1 cellular context compared by ENCODE assay signal in the genomic region with DNA sequence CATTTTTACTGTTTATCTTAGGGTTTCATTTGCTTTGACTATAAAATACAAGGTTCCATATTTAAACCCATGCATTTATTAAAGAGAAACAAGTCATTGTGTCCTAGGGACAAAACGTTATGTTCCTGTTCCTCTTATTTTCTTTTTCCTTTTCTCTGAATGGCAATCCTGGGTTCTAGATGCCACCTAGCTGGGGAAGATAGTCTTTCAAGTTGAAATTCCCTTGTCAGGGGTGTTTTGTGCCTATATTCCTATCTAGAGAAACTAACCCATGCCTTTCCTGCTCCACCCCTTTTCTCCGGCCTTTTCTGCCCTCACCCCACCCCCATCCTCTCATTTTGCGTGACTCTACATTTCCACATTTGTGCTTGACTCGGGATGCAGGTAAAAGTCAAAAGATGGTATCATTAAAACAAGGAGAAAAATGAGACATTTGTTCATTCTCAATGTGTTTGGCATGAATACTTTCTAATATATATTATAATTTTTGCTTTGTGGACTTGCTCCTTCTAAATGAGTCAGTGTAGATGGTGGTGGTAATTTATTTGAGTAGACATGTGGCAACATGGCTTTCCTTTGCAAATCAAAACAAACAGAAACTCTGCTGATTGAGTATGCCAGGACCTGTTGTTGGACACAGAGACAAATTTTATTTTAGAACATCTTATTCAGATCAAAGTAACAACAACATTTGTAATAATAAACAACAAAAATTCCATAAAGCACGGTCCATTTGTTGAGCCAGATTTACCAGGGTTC.
TF ChIP-seq lines count a peak whose summit lies in the region.

No MANE protein-coding gene starts in this region.

TF ChIP-seq in GM23338, 12 proteins besides CTCF, POLR2A, EP300 and RAD21 (continued from another document):
- TF ChIP-seq, protein P1, sequence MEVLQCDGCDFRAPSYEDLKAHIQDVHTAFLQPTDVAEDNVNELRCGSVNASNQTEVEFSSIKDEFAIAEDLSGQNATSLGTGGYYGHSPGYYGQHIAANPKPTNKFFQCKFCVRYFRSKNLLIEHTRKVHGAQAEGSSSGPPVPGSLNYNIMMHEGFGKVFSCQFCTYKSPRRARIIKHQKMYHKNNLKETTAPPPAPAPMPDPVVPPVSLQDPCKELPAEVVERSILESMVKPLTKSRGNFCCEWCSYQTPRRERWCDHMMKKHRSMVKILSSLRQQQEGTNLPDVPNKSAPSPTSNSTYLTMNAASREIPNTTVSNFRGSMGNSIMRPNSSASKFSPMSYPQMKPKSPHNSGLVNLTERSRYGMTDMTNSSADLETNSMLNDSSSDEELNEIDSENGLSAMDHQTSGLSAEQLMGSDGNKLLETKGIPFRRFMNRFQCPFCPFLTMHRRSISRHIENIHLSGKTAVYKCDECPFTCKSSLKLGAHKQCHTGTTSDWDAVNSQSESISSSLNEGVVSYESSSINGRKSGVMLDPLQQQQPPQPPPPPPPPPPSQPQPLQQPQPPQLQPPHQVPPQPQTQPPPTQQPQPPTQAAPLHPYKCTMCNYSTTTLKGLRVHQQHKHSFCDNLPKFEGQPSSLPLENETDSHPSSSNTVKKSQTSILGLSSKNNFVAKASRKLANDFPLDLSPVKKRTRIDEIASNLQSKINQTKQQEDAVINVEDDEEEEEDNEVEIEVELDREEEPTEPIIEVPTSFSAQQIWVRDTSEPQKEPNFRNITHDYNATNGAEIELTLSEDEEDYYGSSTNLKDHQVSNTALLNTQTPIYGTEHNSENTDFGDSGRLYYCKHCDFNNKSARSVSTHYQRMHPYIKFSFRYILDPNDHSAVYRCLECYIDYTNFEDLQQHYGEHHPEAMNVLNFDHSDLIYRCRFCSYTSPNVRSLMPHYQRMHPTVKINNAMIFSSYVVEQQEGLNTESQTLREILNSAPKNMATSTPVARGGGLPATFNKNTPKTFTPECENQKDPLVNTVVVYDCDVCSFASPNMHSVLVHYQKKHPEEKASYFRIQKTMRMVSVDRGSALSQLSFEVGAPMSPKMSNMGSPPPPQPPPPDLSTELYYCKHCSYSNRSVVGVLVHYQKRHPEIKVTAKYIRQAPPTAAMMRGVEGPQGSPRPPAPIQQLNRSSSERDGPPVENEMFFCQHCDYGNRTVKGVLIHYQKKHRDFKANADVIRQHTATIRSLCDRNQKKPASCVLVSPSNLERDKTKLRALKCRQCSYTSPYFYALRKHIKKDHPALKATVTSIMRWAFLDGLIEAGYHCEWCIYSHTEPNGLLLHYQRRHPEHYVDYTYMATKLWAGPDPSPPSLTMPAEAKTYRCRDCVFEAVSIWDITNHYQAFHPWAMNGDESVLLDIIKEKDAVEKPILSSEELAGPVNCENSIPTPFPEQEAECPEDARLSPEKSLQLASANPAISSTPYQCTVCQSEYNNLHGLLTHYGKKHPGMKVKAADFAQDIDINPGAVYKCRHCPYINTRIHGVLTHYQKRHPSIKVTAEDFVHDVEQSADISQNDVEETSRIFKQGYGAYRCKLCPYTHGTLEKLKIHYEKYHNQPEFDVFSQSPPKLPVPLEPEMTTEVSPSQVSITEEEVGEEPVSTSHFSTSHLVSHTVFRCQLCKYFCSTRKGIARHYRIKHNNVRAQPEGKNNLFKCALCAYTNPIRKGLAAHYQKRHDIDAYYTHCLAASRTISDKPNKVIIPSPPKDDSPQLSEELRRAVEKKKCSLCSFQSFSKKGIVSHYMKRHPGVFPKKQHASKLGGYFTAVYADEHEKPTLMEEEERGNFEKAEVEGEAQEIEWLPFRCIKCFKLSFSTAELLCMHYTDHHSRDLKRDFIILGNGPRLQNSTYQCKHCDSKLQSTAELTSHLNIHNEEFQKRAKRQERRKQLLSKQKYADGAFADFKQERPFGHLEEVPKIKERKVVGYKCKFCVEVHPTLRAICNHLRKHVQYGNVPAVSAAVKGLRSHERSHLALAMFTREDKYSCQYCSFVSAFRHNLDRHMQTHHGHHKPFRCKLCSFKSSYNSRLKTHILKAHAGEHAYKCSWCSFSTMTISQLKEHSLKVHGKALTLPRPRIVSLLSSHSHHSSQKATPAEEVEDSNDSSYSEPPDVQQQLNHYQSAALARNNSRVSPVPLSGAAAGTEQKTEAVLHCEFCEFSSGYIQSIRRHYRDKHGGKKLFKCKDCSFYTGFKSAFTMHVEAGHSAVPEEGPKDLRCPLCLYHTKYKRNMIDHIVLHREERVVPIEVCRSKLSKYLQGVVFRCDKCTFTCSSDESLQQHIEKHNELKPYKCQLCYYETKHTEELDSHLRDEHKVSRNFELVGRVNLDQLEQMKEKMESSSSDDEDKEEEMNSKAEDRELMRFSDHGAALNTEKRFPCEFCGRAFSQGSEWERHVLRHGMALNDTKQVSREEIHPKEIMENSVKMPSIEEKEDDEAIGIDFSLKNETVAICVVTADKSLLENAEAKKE (CRISPR knock-in tag; IDR thresholded peaks at IDR 0.05), result no peak
- TF ChIP-seq EZH2phosphoT487 (IDR thresholded peaks at IDR 0.05; ENCODE audit: unreplicated experiment) (no peak), REST (IDR thresholded peaks at IDR 0.05; ENCODE audit: unreplicated experiment) (no peak), JUNB (IDR thresholded peaks at IDR 0.05; ENCODE audit: unreplicated experiment) (no peak), STAT1 (IDR thresholded peaks at IDR 0.05; ENCODE audit: unreplicated experiment) (no peak), NANOG (IDR thresholded peaks at IDR 0.05; ENCODE audit: borderline replicate concordance) (no peak), ZNF114 (CRISPR knock-in tag; IDR thresholded peaks at IDR 0.05) (no peak), ZNF331 (CRISPR knock-in tag; IDR thresholded peaks at IDR 0.05; ENCODE audit: low read depth) (no peak)
